Comparison of ENCODE assay signal across 12 cellular contexts in genomic region chr1:172697463-172698100, GRCh38. TPM values are rescaled to one million over a fixed set of nuclear protein-coding genes. Genes with fewer than 3 reads are reported as not detected.
DNase-seq lines count a peak whose midpoint lies in the region; ATAC-seq, FAIRE-seq and TF ChIP-seq lines count a peak whose summit lies in the region.
"Had no signal": no experiment of that assay in that cellular context is flagged by ENCODE, and none has a peak within 500 bp of the region (broad histone marks: within the 10 kb centered on the region; RNA-seq: fewer than 3 reads in every experiment).

No MANE protein-coding gene starts in this region.

- peaks cover 1% of the 10 kb centered on the region for H3K36me3 Mint-ChIP-seq in activated CD4-positive, alpha-beta memory T cell treated with anti-CD3 and anti-CD28 coated beads for 36 hours
- H3K36me3 Mint-ChIP-seq in naive thymus-derived CD8-positive, alpha-beta T cell = no peaks in the 10 kb centered on the region

- POLR2A ChIA-PET in activated CD4-positive, alpha-beta memory T cell treated with anti-CD3 and anti-CD28 coated beads for 36 hours (lab: Charles Lee) = interaction anchor here (0.9 to 2.5 kb wide), 6 partner anchors 11 to 39 kb away, joined by 3 to 8 read pairs (median 6); partner anchors contain the start of gene FASLG
- POLR2A ChIA-PET in naive thymus-derived CD8-positive, alpha-beta T cell (lab: Charles Lee) = no interaction called here

- no peak overlapping the region for H3K4me3 ChIP-seq in lower leg skin (ENCODE audit: low read depth, poor library complexity, severe bottlenecking)
- H3K4me3 ChIP-seq: right atrium auricular region had no signal

- H3K9me3 Mint-ChIP-seq in activated CD4-positive, alpha-beta memory T cell treated with anti-CD3 and anti-CD28 coated beads for 36 hours = no peaks in the 10 kb centered on the region
- peaks cover 0 to 5% (median 0%) of the 10 kb centered on the region in 9 donors for H3K9me3 Mint-ChIP-seq in naive thymus-derived CD8-positive, alpha-beta T cell

- ATAC-seq in naive thymus-derived CD8-positive, alpha-beta T cell = peak; percentile 42 to 71
- ATAC-seq in HG02852 (IDR thresholded peaks at IDR 0.05; ENCODE audit: unreplicated experiment) = no peak

- DNase-seq in GM12892 (ENCODE audit: insufficient read length) = no peak
- DNase-seq in KG1 (lab: John Stamatoyannopoulos, UW) = peak; percentile 79
- peak; percentile 35 for DNase-seq in activated CD4-positive, alpha-beta memory T cell treated with anti-CD3 and anti-CD28 coated beads for 36 hours
- DNase-seq in naive thymus-derived CD8-positive, alpha-beta T cell = peak in 4 of 10 donors; percentile 8 to 43 (median 41)
- DNase-seq in DMS53 treated with DMSO at 0.1 percent for 48 hours (lab: John Stamatoyannopoulos, UW; ENCODE audit: unreplicated experiment) = no peak
- DNase-seq in hypothalamus (lab: John Stamatoyannopoulos, UW) = no peak
- DNase-seq in lower leg skin (ENCODE audit: low spot score in 2 of 2) = no peak
- DNase-seq: activated effector memory CD4-positive, alpha-beta T cell treated with anti-CD3 and anti-CD28 coated beads, Interleukin-2, amount 50 U/mL, for 16 hours had no signal

- intact Hi-C loops in activated CD4-positive, alpha-beta memory T cell treated with anti-CD3 and anti-CD28 coated beads for 36 hours (cut with micrococcal nuclease) = loop anchor here (1.0 to 5.0 kb wide), 4 partner anchors 19 to 915 kb away; partner anchors contain the start of genes METTL13 and SUCO
- intact Hi-C loops in lower leg skin (cut with DNase I; ENCODE audit: low total_unique reads) = no loop called here

- H3K27ac Mint-ChIP-seq in activated CD4-positive, alpha-beta memory T cell treated with anti-CD3 and anti-CD28 coated beads for 36 hours = peak overlapping the region; percentile 88
- peak overlapping the region; percentile 41 to 93 (median 76) for H3K27ac Mint-ChIP-seq in naive thymus-derived CD8-positive, alpha-beta T cell
- H3K27ac Mint-ChIP-seq: dendritic cell treated with granulocyte-macrophage colony-stimulating factor and Interleukin-4, amounts not matched to agents 40 ng/mL and 50 ng/mL, for 4 days had no signal

- H3K4me1 Mint-ChIP-seq in activated CD4-positive, alpha-beta memory T cell treated with anti-CD3 and anti-CD28 coated beads for 36 hours (ENCODE audit: low read depth) = peaks cover 50% of the 10 kb centered on the region
- peaks cover 6 to 55% (median 39%) of the 10 kb centered on the region in 4 donors for H3K4me1 Mint-ChIP-seq in naive thymus-derived CD8-positive, alpha-beta T cell

- peak overlapping the region; percentile 27 for H3K4me3 Mint-ChIP-seq in activated CD4-positive, alpha-beta memory T cell treated with anti-CD3 and anti-CD28 coated beads for 36 hours
- H3K4me3 Mint-ChIP-seq in naive thymus-derived CD8-positive, alpha-beta T cell = peak overlapping the region in 9 of 10 donors; percentile 25 to 78 (median 65)
- H3K4me3 Mint-ChIP-seq: dendritic cell treated with granulocyte-macrophage colony-stimulating factor and Interleukin-4, amounts not matched to agents 40 ng/mL and 50 ng/mL, for 4 days had no signal

- 54 to 57% methylated on average over 4 of the region's 4 CpGs for WGBS in lower leg skin, 2 donors

- TF ChIP-seq POLR2A in GM12892 (IDR thresholded peaks at IDR 0.05; ENCODE audit: low read depth, low read length) (no peak), lower leg skin (IDR thresholded peaks at IDR 0.05) (no peak)

- TF ChIP-seq CTCF in lower leg skin (IDR thresholded peaks at IDR 0.05) = no peak

- FAIRE-seq in GM12892 (lab: Jason Lieb, UNC) = peak; percentile 21

- H3K27me3 Mint-ChIP-seq in activated CD4-positive, alpha-beta memory T cell treated with anti-CD3 and anti-CD28 coated beads for 36 hours = no peaks in the 10 kb centered on the region
- peaks cover 0 to under 1% (median 0%) of the 10 kb centered on the region in 5 donors for H3K27me3 Mint-ChIP-seq in naive thymus-derived CD8-positive, alpha-beta T cell
- H3K27me3 Mint-ChIP-seq: dendritic cell treated with granulocyte-macrophage colony-stimulating factor and Interleukin-4, amounts not matched to agents 40 ng/mL and 50 ng/mL, for 4 days had no signal

- CTCF ChIA-PET in activated CD4-positive, alpha-beta memory T cell treated with anti-CD3 and anti-CD28 coated beads for 36 hours (lab: Charles Lee) = interaction anchor here (0.9 to 1.8 kb wide), 5 partner anchors 11 to 88 kb away, joined by 3 to 4 read pairs (median 4); partner anchors contain the start of gene FASLG

RNA-seq across cellular contexts. Expression of gene FASLG, which starts 38.7 kb away (rescaled TPM):
- polyA plus RNA-seq in GM12892 (2012; ENCODE audit: missing spikeins) = not detected
- 1 to 10 TPM; 8.2 to 8.6 TPM for total RNA-seq in activated CD4-positive, alpha-beta memory T cell treated with anti-CD3 and anti-CD28 coated beads for 36 hours
- under 1 TPM in 1 of 2 experiments, not detected in 1; 0.18 TPM for total RNA-seq in naive thymus-derived CD8-positive, alpha-beta T cell
- 1 to 10 TPM in 1 of 3 donors, not detected in 2; 2.3 TPM for polyA plus RNA-seq in naive thymus-derived CD8-positive, alpha-beta T cell
- not detected for total RNA-seq in lower leg skin
- total RNA-seq: lung microvascular endothelial cell, right atrium auricular region had no signal

Comparison
In these comparisons a context has a peak if more than half of its experiments do, and no peak if none do; other contexts are left out.
1. DNase-seq: peak in KG1 (single experiment) and activated CD4-positive, alpha-beta memory T cell treated with anti-CD3 and anti-CD28 coated beads for 36 hours (single experiment); none in GM12892 (single experiment), DMS53 treated with DMSO at 0.1 percent for 48 hours (single experiment), hypothalamus (0 of 51) and lower leg skin (0 of 2).
2. RNA of gene FASLG, which starts 38.7 kb away (total RNA-seq): 8.2 to 8.6 TPM in activated CD4-positive, alpha-beta memory T cell treated with anti-CD3 and anti-CD28 coated beads for 36 hours; 0.18 TPM in naive thymus-derived CD8-positive, alpha-beta T cell and not detected in lower leg skin; every median in the first group is over 4 times any median in the second.